In genomic region chr17:39687546-39688474, GRCh38 we compare ENCODE assay signal across 8 cellular contexts. TPM values are rescaled to one million over a fixed set of nuclear protein-coding genes. Genes with fewer than 3 reads are reported as not detected.
DNase-seq lines count a peak whose midpoint lies in the region; ATAC-seq and TF ChIP-seq lines count a peak whose summit lies in the region.

PGAP3 (minus strand) TSS chr17:39688057; CDS start chr17:39688014, 43 bp downstream.

- intact Hi-C loops in Right ventricle myocardium inferior (cut with DNase I), result no loop called here
- intact Hi-C loops in ovary (cut with DNase I), result no loop called here
- intact Hi-C loops in thyroid gland (cut with DNase I), result loop anchor here (5.0 kb wide), 1 partner anchor 61 kb away; the partner anchor contains the start of gene PPP1R1B

- no peak for TF ChIP-seq EP300 in ovary (IDR thresholded peaks at IDR 0.05)

- WGBS in ovary, 3 donors, result 2 to 5% (median 2%) methylated on average over 34 to 45 of the region's 45 CpGs
- 5 to 6% methylated on average over 22 to 26 of the region's 45 CpGs for WGBS in thyroid gland, 2 donors

- ATAC-seq in HG02610 (IDR thresholded peaks at IDR 0.05; ENCODE audit: unreplicated experiment) (peak; percentile 85), Right ventricle myocardium inferior (peak; percentile 94)

- H3K4me1 Mint-ChIP-seq in activated naive CD8-positive, alpha-beta T cell treated with anti-CD3 and anti-CD28 coated beads for 36 hours, result peaks cover 19% of the 10 kb centered on the region

- H3K27ac Mint-ChIP-seq in activated naive CD8-positive, alpha-beta T cell treated with anti-CD3 and anti-CD28 coated beads for 36 hours, result peak within 1 kb of the TSS; percentile 90

- peaks cover 4% of the 10 kb centered on the region for H3K36me3 Mint-ChIP-seq in activated naive CD8-positive, alpha-beta T cell treated with anti-CD3 and anti-CD28 coated beads for 36 hours

- H3K4me1 ChIP-seq in ovary (ENCODE audit: insufficient read depth) (peaks cover 6% of the 10 kb centered on the region), thyroid gland (peaks cover 7 to 22% of the 10 kb centered on the region in 2 donors)

- DNase-seq in NCI-H1092 (lab: John Stamatoyannopoulos, UW) (peak; percentile 95), SKM-1 (lab: John Stamatoyannopoulos, UW; ENCODE audit: unreplicated experiment) (peak; percentile 76), Right ventricle myocardium inferior (ENCODE audit: missing footprints) (peak; percentile 92), ovary (peak; percentile 87 to 92 (median 88)), thyroid gland (peak; percentile 86 to 87)
- peak; percentile 92 for DNase-seq in activated naive CD8-positive, alpha-beta T cell treated with anti-CD3 and anti-CD28 coated beads for 36 hours

- H3K36me3 ChIP-seq in ovary (no peaks in the 10 kb centered on the region), thyroid gland (peaks cover 0 to 5% of the 10 kb centered on the region in 2 donors)

- TF ChIP-seq POLR2A in GM10847 (IDR thresholded peaks at IDR 0.05; ENCODE audit: extremely low read depth, insufficient read length), result peak; percentile 65
- peak; percentile 14 for TF ChIP-seq POLR2A in ovary (IDR thresholded peaks at IDR 0.05)
- peak in 1 of 2 donors; percentile 73 for TF ChIP-seq POLR2A in thyroid gland (IDR thresholded peaks at IDR 0.05)

- peak within 1 kb of the TSS; percentile 87 for H3K4me3 Mint-ChIP-seq in activated naive CD8-positive, alpha-beta T cell treated with anti-CD3 and anti-CD28 coated beads for 36 hours

- H3K27ac ChIP-seq in ovary, result peak within 1 kb of the TSS; percentile 57 to 88
- H3K27ac ChIP-seq in thyroid gland, result peak within 1 kb of the TSS; percentile 90 to 95 (median 94)

- H3K4me3 ChIP-seq in ovary (peak within 1 kb of the TSS; percentile 59), thyroid gland (replicated peaks in 1 of 3) (peak within 1 kb of the TSS; percentile 16 to 63 (median 48))

- H3K9me3 ChIP-seq in ovary, result no peaks in the 10 kb centered on the region
- no peaks in the 10 kb centered on the region for H3K9me3 ChIP-seq in thyroid gland

- H3K9me3 Mint-ChIP-seq in activated naive CD8-positive, alpha-beta T cell treated with anti-CD3 and anti-CD28 coated beads for 36 hours, result no peaks in the 10 kb centered on the region

- no peaks in the 10 kb centered on the region for H3K27me3 Mint-ChIP-seq in activated naive CD8-positive, alpha-beta T cell treated with anti-CD3 and anti-CD28 coated beads for 36 hours

- H3K27me3 ChIP-seq in ovary, result no peaks in the 10 kb centered on the region
- no peaks in the 10 kb centered on the region for H3K27me3 ChIP-seq in thyroid gland

- no peak for TF ChIP-seq CTCF in ovary (IDR thresholded peaks at IDR 0.05)
- TF ChIP-seq CTCF in thyroid gland (IDR thresholded peaks at IDR 0.05), result peak in 1 of 6 experiments; percentile 8

RNA-seq across cellular contexts. Expression of gene PGAP3, which starts in this region (rescaled TPM):
- total RNA-seq in activated naive CD8-positive, alpha-beta T cell treated with anti-CD3 and anti-CD28 coated beads for 36 hours, result 1 to 10 TPM; 7.8 to 8.9 TPM
- total RNA-seq in Right ventricle myocardium inferior, result 10.4 TPM
- 10 to 100 TPM; 13.8 to 31.3 (median 19.6) TPM for total RNA-seq in ovary
- polyA plus RNA-seq in ovary, result 10 to 100 TPM in 1 of 2 donors, 1 to 10 TPM in 1; 7.9 to 19.8 TPM
- 10 to 100 TPM; 55.6 to 88.1 (median 72.7) TPM for total RNA-seq in thyroid gland

Comparison
In these comparisons a context has a peak if more than half of its experiments do, and no peak if none do; other contexts are left out.
1. Peak in every context shown above with its lines: DNase-seq, ATAC-seq, H3K4me3 ChIP-seq and H3K27ac ChIP-seq.